Comparison of ENCODE assay signal across 1 cellular context in genomic region chr2:105631011-105631410, GRCh38.
TF ChIP-seq lines count a peak whose summit lies in the region.

No MANE protein-coding gene starts in this region.

TF ChIP-seq in HepG2, 621 proteins besides CTCF, POLR2A, EP300 and RAD21 (continued from another document):
- no peak for TF ChIP-seq HNF1A (IDR thresholded peaks at IDR 0.05; ENCODE audit: low read depth)
- TF ChIP-seq HNF1A (CRISPR knock-in tag; IDR thresholded peaks at IDR 0.05; ENCODE audit: borderline replicate concordance): no peak
- no peak for TF ChIP-seq ZNF7 (CRISPR knock-in tag; IDR thresholded peaks at IDR 0.05)
- TF ChIP-seq CBX5 (CRISPR knock-in tag; IDR thresholded peaks at IDR 0.05; ENCODE audit: borderline replicate concordance): no peak
- no peak for TF ChIP-seq TAF15 (IDR thresholded peaks at IDR 0.05; ENCODE audit: low read depth, low read length, poor library complexity, severe bottlenecking)
- no peak for TF ChIP-seq POGK (CRISPR knock-in tag; conservative IDR thresholded peaks at IDR 0.05)
- TF ChIP-seq GRHL1 (CRISPR knock-in tag; conservative IDR thresholded peaks at IDR 0.05): no peak
- TF ChIP-seq ZNF644 (CRISPR knock-in tag; IDR thresholded peaks at IDR 0.05; ENCODE audit: low read depth): no peak
- no peak for TF ChIP-seq DRAP1 (CRISPR knock-in tag; IDR thresholded peaks at IDR 0.05)
- no peak for TF ChIP-seq ARID4A (CRISPR knock-in tag; IDR thresholded peaks at IDR 0.05; ENCODE audit: borderline replicate concordance)
- TF ChIP-seq RARG (CRISPR knock-in tag; IDR thresholded peaks at IDR 0.05; ENCODE audit: low read depth): no peak
- TF ChIP-seq FOXC1 (CRISPR knock-in tag; IDR thresholded peaks at IDR 0.05; ENCODE audit: borderline replicate concordance): no peak
- no peak for TF ChIP-seq SCMH1 (CRISPR knock-in tag; IDR thresholded peaks at IDR 0.05; ENCODE audit: borderline replicate concordance)
- TF ChIP-seq FOXA1 (IDR thresholded peaks at IDR 0.05): no peak
- TF ChIP-seq FOXA1 (CRISPR knock-in tag; IDR thresholded peaks at IDR 0.05): no peak
TF ChIP-seq in HepG2: peak in this region for 0.
